Comparison of ENCODE assay signal across 32 cellular contexts in the genomic region with DNA sequence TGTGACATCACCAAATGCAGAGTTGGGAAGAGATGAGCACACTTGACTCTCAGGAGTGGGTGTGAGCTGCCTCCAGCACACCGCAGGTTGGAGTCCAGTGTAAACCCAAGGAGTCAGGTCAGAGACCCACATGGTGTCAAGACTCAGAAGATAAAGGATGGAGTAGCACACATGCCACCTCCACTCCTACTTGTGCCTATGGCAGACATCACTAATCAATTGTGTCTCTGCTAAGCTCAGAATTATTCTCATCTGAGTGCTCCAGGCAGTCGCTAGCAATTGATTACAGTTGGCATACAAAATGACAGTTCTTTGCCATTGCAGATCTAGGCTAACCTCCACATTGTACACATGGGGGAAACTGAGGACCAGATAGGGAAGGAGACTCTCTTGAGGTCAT.
"Had no signal": no experiment of that assay in that cellular context is flagged by ENCODE, and none has a peak within 500 bp of the region (broad histone marks: within the 10 kb centered on the region; RNA-seq: fewer than 3 reads in every experiment).

No MANE protein-coding gene starts in this region.

- H3K27ac ChIP-seq: adrenal gland, ascending aorta, body of pancreas, brain microvascular endothelial cell, breast epithelium, cardiac muscle cell had no signal

- FAIRE-seq: astrocyte had no signal

- H3K4me3 ChIP-seq: adrenal gland, ascending aorta, body of pancreas, breast epithelium, cardiac muscle cell had no signal

- H3K27me3 ChIP-seq: adrenal gland, ascending aorta, body of pancreas, breast epithelium, cardiac muscle cell had no signal

- H3K4me1 ChIP-seq: breast epithelium had no signal

- H3K36me3 ChIP-seq: adrenal gland, ascending aorta, brain microvascular endothelial cell, breast epithelium, cardiac muscle cell had no signal

- DNase-seq: activated effector memory CD4-positive, alpha-beta T cell treated with anti-CD3 and anti-CD28 coated beads, Interleukin-2, amount 50 U/mL, for 16 hours; activated effector memory CD4-positive, alpha-beta T cell treated with Interleukin-2 at 50 U/mL for 16 hours; activated gamma-delta T cell; activated gamma-delta T cell treated with Interleukin-2 at 50 U/mL for 16 hours; activated naive CD4-positive, alpha-beta T cell; activated naive CD4-positive, alpha-beta T cell treated with anti-CD3 and anti-CD28 coated beads for 36 hours; activated naive CD4-positive, alpha-beta T cell treated with anti-CD3 and anti-CD28 coated beads, Interleukin-2, amount 10 ng/mL, durations not matched to agents 7 days and 5 days; activated naive CD4-positive, alpha-beta T cell treated with anti-CD3 and anti-CD28 coated beads, Interleukin-2, amount 50 U/mL, for 16 hours; activated naive CD4-positive, alpha-beta T cell treated with Interleukin-2 at 50 U/mL for 16 hours; activated naive CD8-positive, alpha-beta T cell treated with anti-CD3 and anti-CD28 coated beads for 36 hours; activated naive CD8-positive, alpha-beta T cell treated with anti-CD3 and anti-CD28 coated beads, Interleukin-2, amount 10 ng/mL, durations not matched to agents 7 days and 5 days; activated naive CD8-positive, alpha-beta T cell treated with anti-CD3 and anti-CD28 coated beads, Interleukin-2, amount 50 U/mL, for 24 hours; activated T-cell treated with anti-CD3 and anti-CD28 coated beads, Interleukin-2, amount 50 U/mL, for 24 hours; activated T-cell treated with anti-CD3 and anti-CD28 coated beads, Interleukin-2, amount 50 U/mL, for 4 hours; activated T-cell treated with anti-CD3 and anti-CD28 coated beads, Interleukin-2, amount 50 U/mL, for 48 hours; activated T-cell treated with anti-CD3 and anti-CD28 coated beads, Interleukin-2, amount 50 U/mL, for 72 hours; adrenal gland; amniotic stem cell; amygdala; anterior cingulate cortex; aorta; body of pancreas; brain microvascular endothelial cell; caudate nucleus; central memory CD4-positive, alpha-beta T cell; cerebellar nuclear complex had no signal

- H3K9me3 ChIP-seq: adrenal gland, ascending aorta, body of pancreas, breast epithelium had no signal

- ATAC-seq: activated naive CD4-positive, alpha-beta T cell treated with anti-CD3 and anti-CD28 coated beads, Interleukin-2, amount 50 U/mL, for 72 hours; activated naive CD8-positive, alpha-beta T cell treated with anti-CD3 and anti-CD28 coated beads, Interleukin-2, amount 50 U/mL, for 24 hours; activated T-cell treated with anti-CD3 and anti-CD28 coated beads, Interleukin-2, amount 50 U/mL, for 4 hours; activated T-cell treated with anti-CD3 and anti-CD28 coated beads, Interleukin-2, amount 50 U/mL, for 72 hours; activated T-helper 17 cell treated with anti-CD3 and anti-CD28 coated beads, Interleukin-2, amount 50 U/mL, for 72 hours; body of pancreas had no signal
